1 cellular context compared by ENCODE assay signal in genomic region chr10:85152488-85152887, GRCh38.
TF ChIP-seq lines count a peak whose summit lies in the region.

No MANE protein-coding gene starts in this region.

TF ChIP-seq in WTC11, 78 proteins besides CTCF, POLR2A, EP300 and RAD21 (continued from another document):
- TF ChIP-seq STAT6 (CRISPR knock-in tag; conservative IDR thresholded peaks at IDR 0.05; ENCODE audit: low read depth): no peak
- no peak for TF ChIP-seq ATF1 (CRISPR knock-in tag; IDR thresholded peaks at IDR 0.05)
- TF ChIP-seq NR2C2 (CRISPR knock-in tag; IDR thresholded peaks at IDR 0.05): no peak
- no peak for TF ChIP-seq ZNF121 (CRISPR knock-in tag; IDR thresholded peaks at IDR 0.05)
- TF ChIP-seq RELA (CRISPR knock-in tag; IDR thresholded peaks at IDR 0.05; ENCODE audit: borderline replicate concordance): no peak
- no peak for TF ChIP-seq JAZF1 (CRISPR knock-in tag; IDR thresholded peaks at IDR 0.05)
- TF ChIP-seq ZNF532 (CRISPR knock-in tag; IDR thresholded peaks at IDR 0.05; ENCODE audit: borderline replicate concordance): no peak
- TF ChIP-seq CREB1 (CRISPR knock-in tag; IDR thresholded peaks at IDR 0.05): no peak
- no peak for TF ChIP-seq ZNF263 (CRISPR knock-in tag; IDR thresholded peaks at IDR 0.05; ENCODE audit: low read depth)
- TF ChIP-seq SP1 (CRISPR knock-in tag; conservative IDR thresholded peaks at IDR 0.05): no peak
